Comparison of ENCODE assay signal across 1 cellular context in the genomic region with DNA sequence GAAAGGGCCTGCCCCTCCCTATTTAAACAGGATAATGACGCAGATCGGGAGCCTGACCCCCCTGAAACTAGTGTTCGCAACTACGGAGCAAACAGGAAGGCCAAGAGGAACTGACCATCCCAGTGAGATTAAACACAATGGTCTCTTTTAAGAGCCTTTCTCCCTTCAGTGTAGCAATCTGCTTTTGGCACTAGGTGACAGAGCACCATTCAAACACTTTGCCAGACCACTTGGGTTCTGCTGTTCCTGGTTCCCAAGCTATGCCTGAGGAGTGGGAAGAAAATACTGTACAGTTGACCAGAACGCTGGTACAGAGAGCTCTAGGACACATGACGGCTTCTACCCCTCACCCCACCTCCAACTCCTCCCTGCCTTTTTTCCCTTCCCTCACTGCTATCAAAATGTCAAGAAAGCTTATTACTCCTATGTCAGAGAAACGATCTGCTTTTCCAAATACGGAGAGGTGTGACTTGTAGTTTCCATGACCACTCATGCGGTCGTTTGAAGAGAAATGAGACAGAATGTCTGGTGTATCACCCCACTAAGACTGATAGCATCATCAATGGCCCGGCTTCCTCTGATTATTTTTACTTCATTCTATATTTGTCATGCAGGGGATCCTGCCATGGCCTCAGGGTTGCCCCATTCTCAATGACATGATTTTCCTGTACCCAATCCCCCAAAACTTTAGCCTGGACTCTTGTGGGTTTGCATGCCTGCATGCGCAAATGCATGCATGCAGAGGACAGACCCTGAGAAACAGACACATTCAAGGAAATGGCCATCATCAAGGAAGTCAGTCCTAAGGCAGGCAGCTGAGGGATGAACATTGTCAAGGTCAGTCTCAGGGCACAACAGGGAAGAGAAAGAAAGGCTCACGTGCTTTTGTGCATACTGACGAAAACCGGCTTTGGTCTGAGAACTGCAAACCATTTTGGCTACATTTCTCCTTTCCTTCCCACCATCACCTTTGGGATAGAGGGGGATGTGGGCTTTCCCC.
TF ChIP-seq lines count a peak whose summit lies in the region.

No MANE protein-coding gene starts in this region.

TF ChIP-seq in HepG2, 621 proteins besides CTCF, POLR2A, EP300 and RAD21 (continued from another document):
- TF ChIP-seq, protein P1, sequence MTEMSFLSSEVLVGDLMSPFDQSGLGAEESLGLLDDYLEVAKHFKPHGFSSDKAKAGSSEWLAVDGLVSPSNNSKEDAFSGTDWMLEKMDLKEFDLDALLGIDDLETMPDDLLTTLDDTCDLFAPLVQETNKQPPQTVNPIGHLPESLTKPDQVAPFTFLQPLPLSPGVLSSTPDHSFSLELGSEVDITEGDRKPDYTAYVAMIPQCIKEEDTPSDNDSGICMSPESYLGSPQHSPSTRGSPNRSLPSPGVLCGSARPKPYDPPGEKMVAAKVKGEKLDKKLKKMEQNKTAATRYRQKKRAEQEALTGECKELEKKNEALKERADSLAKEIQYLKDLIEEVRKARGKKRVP (CRISPR knock-in tag; IDR thresholded peaks at IDR 0.05) = peak in 1 of 2 experiments; percentile 73; a peak in 2 of 4 replicates
- TF ChIP-seq, protein P2, sequence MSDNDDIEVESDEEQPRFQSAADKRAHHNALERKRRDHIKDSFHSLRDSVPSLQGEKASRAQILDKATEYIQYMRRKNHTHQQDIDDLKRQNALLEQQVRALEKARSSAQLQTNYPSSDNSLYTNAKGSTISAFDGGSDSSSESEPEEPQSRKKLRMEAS (IDR thresholded peaks at IDR 0.05) = peak; percentile 28; the same call in 1 of the 2 replicates
- no peak for TF ChIP-seq PHF20 (CRISPR knock-in tag; IDR thresholded peaks at IDR 0.05)
- TF ChIP-seq GATA4 (IDR thresholded peaks at IDR 0.05; ENCODE audit: borderline replicate concordance, low read depth) = peak; percentile 54; the same call in 1 of the 2 replicates
- TF ChIP-seq MAFK (conservative IDR thresholded peaks at IDR 0.05 in 1 of 2, IDR thresholded peaks at IDR 0.05 in 1 of 2; ENCODE audit: low read length in 2 of 2) = no peak
- TF ChIP-seq SIN3B (IDR thresholded peaks at IDR 0.05; ENCODE audit: low read length) = no peak
- 0 out of 2 replicates have a peak, but pooled peaks have one; percentile 75 for TF ChIP-seq ZNF337 (CRISPR knock-in tag; IDR thresholded peaks at IDR 0.05; ENCODE audit: borderline replicate concordance, low read depth)
- TF ChIP-seq, protein P3, sequence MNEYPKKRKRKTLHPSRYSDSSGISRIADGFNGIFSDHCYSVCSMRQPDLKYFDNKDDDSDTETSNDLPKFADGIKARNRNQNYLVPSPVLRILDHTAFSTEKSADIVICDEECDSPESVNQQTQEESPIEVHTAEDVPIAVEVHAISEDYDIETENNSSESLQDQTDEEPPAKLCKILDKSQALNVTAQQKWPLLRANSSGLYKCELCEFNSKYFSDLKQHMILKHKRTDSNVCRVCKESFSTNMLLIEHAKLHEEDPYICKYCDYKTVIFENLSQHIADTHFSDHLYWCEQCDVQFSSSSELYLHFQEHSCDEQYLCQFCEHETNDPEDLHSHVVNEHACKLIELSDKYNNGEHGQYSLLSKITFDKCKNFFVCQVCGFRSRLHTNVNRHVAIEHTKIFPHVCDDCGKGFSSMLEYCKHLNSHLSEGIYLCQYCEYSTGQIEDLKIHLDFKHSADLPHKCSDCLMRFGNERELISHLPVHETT (CRISPR knock-in tag; conservative IDR thresholded peaks at IDR 0.05) = no peak
- TF ChIP-seq FLYWCH1 (CRISPR knock-in tag; IDR thresholded peaks at IDR 0.05) = no peak
- TF ChIP-seq ZNF292 (CRISPR knock-in tag; IDR thresholded peaks at IDR 0.05; ENCODE audit: borderline replicate concordance, low read depth) = peak; percentile 97
- TF ChIP-seq MTA3 (CRISPR knock-in tag; IDR thresholded peaks at IDR 0.05) = no peak
- peak; percentile 68; the same call in 1 of the 2 replicates for TF ChIP-seq ZMYM2 (CRISPR knock-in tag; IDR thresholded peaks at IDR 0.05)
- TF ChIP-seq LCORL (IDR thresholded peaks at IDR 0.05) = no peak
- TF ChIP-seq LCORL (CRISPR knock-in tag; IDR thresholded peaks at IDR 0.05) = peak; percentile 77
- TF ChIP-seq ZBTB8A (CRISPR knock-in tag; IDR thresholded peaks at IDR 0.05; ENCODE audit: borderline replicate concordance, low read depth) = no peak; the same call in 1 of the 2 replicates
- no peak for TF ChIP-seq ZNF782 (CRISPR knock-in tag; IDR thresholded peaks at IDR 0.05; ENCODE audit: borderline replicate concordance)
- TF ChIP-seq, protein P4, sequence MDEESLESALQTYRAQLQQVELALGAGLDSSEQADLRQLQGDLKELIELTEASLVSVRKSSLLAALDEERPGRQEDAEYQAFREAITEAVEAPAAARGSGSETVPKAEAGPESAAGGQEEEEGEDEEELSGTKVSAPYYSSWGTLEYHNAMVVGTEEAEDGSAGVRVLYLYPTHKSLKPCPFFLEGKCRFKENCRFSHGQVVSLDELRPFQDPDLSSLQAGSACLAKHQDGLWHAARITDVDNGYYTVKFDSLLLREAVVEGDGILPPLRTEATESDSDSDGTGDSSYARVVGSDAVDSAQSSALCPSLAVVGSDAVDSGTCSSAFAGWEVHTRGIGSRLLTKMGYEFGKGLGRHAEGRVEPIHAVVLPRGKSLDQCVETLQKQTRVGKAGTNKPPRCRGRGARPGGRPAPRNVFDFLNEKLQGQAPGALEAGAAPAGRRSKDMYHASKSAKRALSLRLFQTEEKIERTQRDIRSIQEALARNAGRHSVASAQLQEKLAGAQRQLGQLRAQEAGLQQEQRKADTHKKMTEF (CRISPR knock-in tag; IDR thresholded peaks at IDR 0.05) = peak; percentile 82
- TF ChIP-seq RFXANK (CRISPR knock-in tag; IDR thresholded peaks at IDR 0.05) = peak; percentile 80; the same call in 1 of the 2 replicates
- TF ChIP-seq, protein P5, sequence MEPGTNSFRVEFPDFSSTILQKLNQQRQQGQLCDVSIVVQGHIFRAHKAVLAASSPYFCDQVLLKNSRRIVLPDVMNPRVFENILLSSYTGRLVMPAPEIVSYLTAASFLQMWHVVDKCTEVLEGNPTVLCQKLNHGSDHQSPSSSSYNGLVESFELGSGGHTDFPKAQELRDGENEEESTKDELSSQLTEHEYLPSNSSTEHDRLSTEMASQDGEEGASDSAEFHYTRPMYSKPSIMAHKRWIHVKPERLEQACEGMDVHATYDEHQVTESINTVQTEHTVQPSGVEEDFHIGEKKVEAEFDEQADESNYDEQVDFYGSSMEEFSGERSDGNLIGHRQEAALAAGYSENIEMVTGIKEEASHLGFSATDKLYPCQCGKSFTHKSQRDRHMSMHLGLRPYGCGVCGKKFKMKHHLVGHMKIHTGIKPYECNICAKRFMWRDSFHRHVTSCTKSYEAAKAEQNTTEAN (CRISPR knock-in tag; conservative IDR thresholded peaks at IDR 0.05) = no peak
- TF ChIP-seq, protein P6, sequence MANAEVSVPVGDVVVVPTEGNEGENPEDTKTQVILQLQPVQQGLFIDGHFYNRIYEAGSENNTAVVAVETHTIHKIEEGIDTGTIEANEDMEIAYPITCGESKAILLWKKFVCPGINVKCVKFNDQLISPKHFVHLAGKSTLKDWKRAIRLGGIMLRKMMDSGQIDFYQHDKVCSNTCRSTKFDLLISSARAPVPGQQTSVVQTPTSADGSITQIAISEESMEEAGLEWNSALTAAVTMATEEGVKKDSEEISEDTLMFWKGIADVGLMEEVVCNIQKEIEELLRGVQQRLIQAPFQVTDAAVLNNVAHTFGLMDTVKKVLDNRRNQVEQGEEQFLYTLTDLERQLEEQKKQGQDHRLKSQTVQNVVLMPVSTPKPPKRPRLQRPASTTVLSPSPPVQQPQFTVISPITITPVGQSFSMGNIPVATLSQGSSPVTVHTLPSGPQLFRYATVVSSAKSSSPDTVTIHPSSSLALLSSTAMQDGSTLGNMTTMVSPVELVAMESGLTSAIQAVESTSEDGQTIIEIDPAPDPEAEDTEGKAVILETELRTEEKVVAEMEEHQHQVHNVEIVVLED (CRISPR knock-in tag; IDR thresholded peaks at IDR 0.05; ENCODE audit: borderline replicate concordance) = peak; percentile 45
- TF ChIP-seq, protein P7, sequence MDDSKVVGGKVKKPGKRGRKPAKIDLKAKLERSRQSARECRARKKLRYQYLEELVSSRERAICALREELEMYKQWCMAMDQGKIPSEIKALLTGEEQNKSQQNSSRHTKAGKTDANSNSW (CRISPR knock-in tag; IDR thresholded peaks at IDR 0.05; ENCODE audit: borderline replicate concordance) = no peak
- TF ChIP-seq IKZF1 (IDR thresholded peaks at IDR 0.05) = no peak
TF ChIP-seq in HepG2: peak in this region for 239.
